ENCODE assay signal across 8 cellular contexts in the genomic region with DNA sequence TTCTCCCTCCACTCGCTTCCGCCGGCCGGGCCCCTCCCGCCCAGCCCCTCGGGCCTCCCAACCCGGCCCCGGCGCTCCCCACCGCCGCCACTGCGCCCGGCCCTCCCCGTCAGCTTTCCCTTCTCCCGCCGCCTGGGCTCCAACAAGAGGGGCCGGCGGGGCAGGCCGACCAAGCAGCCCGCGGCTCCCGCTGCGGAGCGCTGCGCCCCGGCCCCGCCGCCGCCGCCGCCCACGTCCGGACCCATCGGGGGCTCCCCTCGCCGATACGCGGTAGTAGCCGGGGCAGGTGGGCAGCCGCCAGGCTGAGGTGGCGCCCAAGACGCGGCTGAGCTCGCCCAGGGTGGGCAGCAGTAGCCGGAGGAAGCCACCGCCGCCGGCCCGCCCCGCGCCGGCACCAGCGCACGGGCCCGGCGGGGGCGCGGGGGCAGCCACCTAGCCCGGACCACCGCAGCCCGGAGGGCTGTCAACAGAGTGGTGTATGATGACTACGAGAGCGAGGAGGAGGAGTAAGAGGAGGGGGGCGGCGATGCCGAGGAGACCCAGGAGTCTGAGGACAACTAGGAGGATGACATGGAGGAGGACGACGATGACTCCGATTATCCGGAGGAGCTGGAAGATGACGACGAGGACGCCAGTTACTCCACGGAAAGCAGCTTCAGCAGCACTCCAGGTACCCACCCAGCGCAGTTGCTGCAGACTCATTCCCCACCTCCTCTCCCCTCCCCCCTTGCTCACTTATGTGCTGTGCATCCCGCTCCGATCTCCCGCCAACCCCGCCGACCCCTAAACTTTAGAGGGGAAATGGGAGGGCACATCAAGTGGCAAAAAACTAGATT. TPM values are rescaled to one million over a fixed set of nuclear protein-coding genes. Genes with fewer than 3 reads are reported as not detected.
DNase-seq lines count a peak whose midpoint lies in the region; FAIRE-seq and TF ChIP-seq lines count a peak whose summit lies in the region.

No MANE protein-coding gene starts in this region.

- DNase-seq in GM12864 (ENCODE audit: low read depth) (no peak), H54 (ENCODE audit: insufficient read length, low spot score) (peak; percentile 35), MG63 (peak; percentile 38), dorsolateral prefrontal cortex (peak in 9 of 10 donors; percentile 40 to 65 (median 49)), lower leg skin (ENCODE audit: low spot score in 2 of 2) (no peak), NOMO-1 (lab: John Stamatoyannopoulos, UW; ENCODE audit: unreplicated experiment in 2 of 2) (no peak)
- peak; percentile 65 for DNase-seq in activated CD4-positive, CD25-positive, alpha-beta regulatory T cell treated with anti-CD3 and anti-CD28 coated beads, Interleukin-2, amount 50 U/mL, for 72 hours
- DNase-seq in stimulated activated CD4-positive, alpha-beta T cell treated with anti-CD3 and anti-CD28 coated beads, TNF-alpha, amount 100 ng/mL, for 4 hours (ENCODE audit: low read depth in 3 of 3), result peak; percentile 7 to 24 (median 8)

- TF ChIP-seq POLR2A in H54 (IDR thresholded peaks at IDR 0.05; ENCODE audit: low read depth, low read length), result 0 out of 2 replicates have a peak, but pooled peaks have one; percentile 37
- no peak for TF ChIP-seq POLR2A in lower leg skin (IDR thresholded peaks at IDR 0.05)

- H3K36me3 ChIP-seq in MG63, result no peaks in the 10 kb centered on the region

- no peak for FAIRE-seq in H54 (lab: Jason Lieb, UNC)

- intact Hi-C loops in dorsolateral prefrontal cortex (cut with DNase I), result loop anchor here (2.0 to 5.0 kb wide), 2 partner anchors 130 to 135 kb away; partner anchors contain the start of gene RHOT1 (in 1 of the 2)
- intact Hi-C loops in lower leg skin (cut with DNase I; ENCODE audit: low total_unique reads), result no loop called here

- H3K4me3 ChIP-seq in GM12864 (ENCODE audit: low read depth, low read length) (peak overlapping the region; percentile 65), MG63 (peak overlapping the region; percentile 69), dorsolateral prefrontal cortex (peak overlapping the region; percentile 64 to 95 (median 80)), lower leg skin (ENCODE audit: low read depth, poor library complexity, severe bottlenecking) (peak overlapping the region; percentile 98)

- H3K27ac ChIP-seq in dorsolateral prefrontal cortex, result peak overlapping the region in 58 of 59 donors; percentile 17 to 94 (median 84)

- TF ChIP-seq CTCF in GM12864 (IDR thresholded peaks at IDR 0.05; ENCODE audit: low read depth, low read length, missing control alignments) (no peak), dorsolateral prefrontal cortex (IDR thresholded peaks at IDR 0.05 in 54 of 56, conservative IDR thresholded peaks at IDR 0.05 in 2 of 56; ENCODE audit: low read depth in 1 of 56, partially characterized antibody in 56 of 56) (peak in 19 of 56 donors; percentile 0 to 53 (median 22)), lower leg skin (IDR thresholded peaks at IDR 0.05) (no peak)

- WGBS in lower leg skin, 2 donors, result 0 to 2% methylated on average over 30 to 52 of the region's 80 CpGs

- H3K27me3 ChIP-seq in MG63 (no peaks in the 10 kb centered on the region), dorsolateral prefrontal cortex (no peaks in the 10 kb centered on the region)

- H3K9me3 ChIP-seq in MG63, result no peaks in the 10 kb centered on the region

RNA-seq across cellular contexts. Expression of gene LRRC37B, which starts 0.5 kb away (rescaled TPM):
- 1.8 and 3.3 TPM in 2 replicates for total RNA-seq in MG63 (2014; rRNA removed; shearing (Covaris generic); ENCODE audit: low replicate concordance)
- total RNA-seq in dorsolateral prefrontal cortex (10 to 100 TPM; 35.2 to 99.1 (median 63.5) TPM), lower leg skin (10 to 100 TPM; 24.1 to 36.0 (median 26.0) TPM)

Comparison
In these comparisons a context has a peak if more than half of its experiments do, and no peak if none do; other contexts are left out.
1. DNase-seq: peak in H54 (single experiment), MG63 (single experiment), activated CD4-positive, CD25-positive, alpha-beta regulatory T cell treated with anti-CD3 and anti-CD28 coated beads, Interleukin-2, amount 50 U/mL, for 72 hours (single experiment), dorsolateral prefrontal cortex (9 of 10) and stimulated activated CD4-positive, alpha-beta T cell treated with anti-CD3 and anti-CD28 coated beads, TNF-alpha, amount 100 ng/mL, for 4 hours (3 of 3); none in GM12864 (single experiment), lower leg skin (0 of 2) and NOMO-1 (0 of 2).
2. Peak in every context shown above with its lines, with median percentiles within 50 percentile points of each other: H3K4me3 ChIP-seq.